Comparison of ENCODE assay signal across 10 cellular contexts in the genomic region with DNA sequence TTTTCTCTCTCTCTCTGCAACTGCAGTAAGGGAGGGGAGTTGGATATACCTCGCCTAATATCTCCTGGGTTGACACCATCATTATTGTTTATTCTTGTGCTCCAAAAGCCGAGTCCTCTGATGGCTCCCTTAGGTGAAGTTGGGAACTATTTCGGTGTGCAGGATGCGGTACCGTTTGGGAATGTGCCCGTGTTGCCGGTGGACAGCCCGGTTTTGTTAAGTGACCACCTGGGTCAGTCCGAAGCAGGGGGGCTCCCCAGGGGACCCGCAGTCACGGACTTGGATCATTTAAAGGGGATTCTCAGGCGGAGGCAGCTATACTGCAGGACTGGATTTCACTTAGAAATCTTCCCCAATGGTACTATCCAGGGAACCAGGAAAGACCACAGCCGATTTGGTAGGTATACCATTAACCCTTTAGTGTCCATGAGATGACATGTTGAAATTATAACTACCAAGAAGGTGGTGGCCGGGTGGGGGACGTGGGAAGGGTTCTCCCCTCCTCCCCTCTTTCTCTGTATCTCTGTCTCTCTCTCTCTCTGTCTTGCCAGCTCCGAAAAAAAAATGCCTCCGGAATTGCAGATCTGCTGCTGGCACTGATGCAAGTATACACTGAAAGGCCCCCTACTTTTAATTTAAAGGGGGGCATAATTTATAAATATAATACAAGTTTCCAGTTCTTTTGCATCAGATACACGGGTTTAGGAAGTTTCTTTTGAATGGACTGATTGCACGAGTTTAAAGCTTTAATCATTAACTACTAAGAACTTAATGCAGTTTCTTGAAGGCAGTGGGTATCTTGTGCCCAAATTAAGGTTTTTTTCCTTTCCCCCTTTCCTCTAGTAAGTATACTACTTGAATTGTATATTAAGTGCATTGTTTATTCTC. TPM values are rescaled to one million over a fixed set of nuclear protein-coding genes. Genes with fewer than 3 reads are reported as not detected.
DNase-seq lines count a peak whose midpoint lies in the region; ATAC-seq, FAIRE-seq and TF ChIP-seq lines count a peak whose summit lies in the region.
"Had no signal": no experiment of that assay in that cellular context is flagged by ENCODE, and none has a peak within 500 bp of the region (broad histone marks: within the 10 kb centered on the region; RNA-seq: fewer than 3 reads in every experiment).

No MANE protein-coding gene starts in this region.

- H3K4me3 ChIP-seq in CD4-positive, CD25-positive, alpha-beta regulatory T cell (ENCODE audit: low read depth, low read length) = peak overlapping the region; percentile 84
- H3K4me3 ChIP-seq in HEK293 (ENCODE audit: low read depth, low read length) (peak overlapping the region; percentile 43), ascending aorta (peak overlapping the region; percentile 34 to 83)
- H3K4me3 ChIP-seq in naive thymus-derived CD4-positive, alpha-beta T cell (ENCODE audit: low read length) = peak overlapping the region; percentile 92

- H3K9me3 Mint-ChIP-seq in CD4-positive, CD25-positive, alpha-beta regulatory T cell = peaks cover 0 to 5% (median 0%) of the 10 kb centered on the region in 7 donors
- H3K9me3 Mint-ChIP-seq in naive thymus-derived CD4-positive, alpha-beta T cell = peaks cover 0 to 3% (median 0%) of the 10 kb centered on the region in 11 donors

- FAIRE-seq in GM19239 (lab: Jason Lieb, UNC) = no peak

- peaks cover 65% of the 10 kb centered on the region for H3K4me1 ChIP-seq in CD4-positive, CD25-positive, alpha-beta regulatory T cell (ENCODE audit: control insufficient read depth, insufficient read depth, low read length, poor library complexity, severe bottlenecking)
- H3K4me1 ChIP-seq in HEK293 (ENCODE audit: control insufficient read depth, insufficient read depth, low read length) (no peaks in the 10 kb centered on the region; the same call in 1 of the 2 replicates), ascending aorta (peaks cover 12 to 41% of the 10 kb centered on the region in 2 donors)
- peaks cover 19 to 33% of the 10 kb centered on the region in 2 donors for H3K4me1 ChIP-seq in naive thymus-derived CD4-positive, alpha-beta T cell (ENCODE audit: control insufficient read depth in 2 of 2, insufficient read depth in 2 of 2, low read length in 2 of 2)

- H3K36me3 Mint-ChIP-seq in CD4-positive, CD25-positive, alpha-beta regulatory T cell = no peaks in the 10 kb centered on the region
- no peaks in the 10 kb centered on the region for H3K36me3 Mint-ChIP-seq in naive thymus-derived CD4-positive, alpha-beta T cell

- no peaks in the 10 kb centered on the region for H3K36me3 ChIP-seq in CD4-positive, CD25-positive, alpha-beta regulatory T cell (ENCODE audit: control insufficient read depth, insufficient read depth, low read length)
- H3K36me3 ChIP-seq in HEK293 (ENCODE audit: control insufficient read depth in 2 of 2, insufficient read depth in 1 of 2, low read length in 2 of 2) (no peaks in the 10 kb centered on the region), ascending aorta (no peaks in the 10 kb centered on the region)
- H3K36me3 ChIP-seq in naive thymus-derived CD4-positive, alpha-beta T cell (ENCODE audit: control insufficient read depth in 2 of 3, insufficient read depth in 3 of 3, low read length in 3 of 3) = no peaks in the 10 kb centered on the region

- no peak for ATAC-seq in CD4-positive, CD25-positive, alpha-beta regulatory T cell (ENCODE audit: low read depth in 2 of 2)
- no peak for ATAC-seq in naive thymus-derived CD4-positive, alpha-beta T cell
- ATAC-seq in HG02610 (IDR thresholded peaks at IDR 0.05; ENCODE audit: unreplicated experiment) (no peak), GM18505 (IDR thresholded peaks at IDR 0.05; ENCODE audit: unreplicated experiment) (no peak)

- peaks cover 23 to 61% (median 35%) of the 10 kb centered on the region in 4 donors for H3K4me1 Mint-ChIP-seq in CD4-positive, CD25-positive, alpha-beta regulatory T cell
- H3K4me1 Mint-ChIP-seq in naive thymus-derived CD4-positive, alpha-beta T cell = peaks cover 27 to 52% (median 46%) of the 10 kb centered on the region in 7 donors

- peak overlapping the region; percentile 85 to 99 (median 92) for H3K4me3 Mint-ChIP-seq in CD4-positive, CD25-positive, alpha-beta regulatory T cell
- H3K4me3 Mint-ChIP-seq in naive thymus-derived CD4-positive, alpha-beta T cell = peak overlapping the region; percentile 88 to 98 (median 93)

- H3K27me3 ChIP-seq in CD4-positive, CD25-positive, alpha-beta regulatory T cell (ENCODE audit: control insufficient read depth, insufficient read depth, low read length) = peaks cover 16% of the 10 kb centered on the region
- peaks cover 5% of the 10 kb centered on the region for H3K27me3 ChIP-seq in ascending aorta
- peaks cover 0 to 10% of the 10 kb centered on the region in 2 donors for H3K27me3 ChIP-seq in naive thymus-derived CD4-positive, alpha-beta T cell (ENCODE audit: control insufficient read depth in 2 of 2, insufficient read depth in 2 of 2, low read length in 2 of 2)

- CTCF ChIA-PET in HEK293 (lab: Yijun Ruan, JAX) = no interaction called here
- CTCF ChIA-PET in naive thymus-derived CD4-positive, alpha-beta T cell (lab: Charles Lee) = no interaction called here

- H3K27me3 Mint-ChIP-seq in CD4-positive, CD25-positive, alpha-beta regulatory T cell = peaks cover 81% of the 10 kb centered on the region
- peaks cover 5 to 85% (median 24%) of the 10 kb centered on the region in 5 donors for H3K27me3 Mint-ChIP-seq in naive thymus-derived CD4-positive, alpha-beta T cell

- intact Hi-C loops in ascending aorta (cut with DNase I) = loop anchor here (5.0 to 10.0 kb wide), 4 partner anchors 70 to 1700 kb away; a partner anchor contains a TSS
- intact Hi-C loops in naive thymus-derived CD4-positive, alpha-beta T cell (cut with micrococcal nuclease) = loop anchor here (1.0 to 10.0 kb wide), 18 partner anchors 33 to 1905 kb away; a partner anchor contains a TSS

- H3K9me3 ChIP-seq in CD4-positive, CD25-positive, alpha-beta regulatory T cell (ENCODE audit: control insufficient read depth in 2 of 2, low read length in 2 of 2) = no peaks in the 10 kb centered on the region
- no peaks in the 10 kb centered on the region for H3K9me3 ChIP-seq in HEK293 (ENCODE audit: control insufficient read depth, insufficient read depth, low read depth, low read length)
- H3K9me3 ChIP-seq in ascending aorta = no peaks in the 10 kb centered on the region
- no peaks in the 10 kb centered on the region for H3K9me3 ChIP-seq in naive thymus-derived CD4-positive, alpha-beta T cell (ENCODE audit: control insufficient read depth in 2 of 3, low read length in 3 of 3)

- DNase-seq in CD4-positive, CD25-positive, alpha-beta regulatory T cell = peak in 1 of 3 donors; percentile 2
- DNase-seq in ascending aorta (ENCODE audit: low spot score in 2 of 2) (no peak), GM19239 (ENCODE audit: insufficient read length, low spot score) (no peak), T-helper 9 cell (no peak)
- DNase-seq in naive thymus-derived CD4-positive, alpha-beta T cell = peak in 5 of 9 donors; percentile 4 to 21 (median 9)
- DNase-seq: PC-3 had no signal

- H3K27ac Mint-ChIP-seq in CD4-positive, CD25-positive, alpha-beta regulatory T cell = peak overlapping the region in 1 of 3 donors; percentile 75
- peak overlapping the region in 8 of 9 donors; percentile 0 to 94 (median 80) for H3K27ac Mint-ChIP-seq in naive thymus-derived CD4-positive, alpha-beta T cell

- no peak for TF ChIP-seq POLR2A in GM18505 (IDR thresholded peaks at IDR 0.05; ENCODE audit: borderline replicate concordance, extremely low read depth, insufficient read depth, insufficient read length)

- TF ChIP-seq CTCF in HEK293 (tag by site-specific recombination; IDR thresholded peaks at IDR 0.05) (no peak), ascending aorta (IDR thresholded peaks at IDR 0.05) (no peak)

- POLR2A ChIA-PET in HEK293 (lab: Yijun Ruan, JAX) = no interaction called here
- POLR2A ChIA-PET in naive thymus-derived CD4-positive, alpha-beta T cell (lab: Charles Lee) = interaction anchor here (1.4 to 8.2 kb wide), 3 partner anchors 34 to 389 kb away, joined by 3 to 86 read pairs (median 5); a partner anchor contains a TSS

- H3K27ac ChIP-seq in CD4-positive, CD25-positive, alpha-beta regulatory T cell (ENCODE audit: insufficient read depth, low read length, poor library complexity, severe bottlenecking) = no peak overlapping the region
- H3K27ac ChIP-seq in HEK293 (ENCODE audit: extremely low read depth, low read depth, low read length) (peak overlapping the region; percentile 90; the same call in 1 of the 2 replicates), ascending aorta (no peak overlapping the region)
- no peak overlapping the region for H3K27ac ChIP-seq in naive thymus-derived CD4-positive, alpha-beta T cell (ENCODE audit: low read depth, low read length)

TF ChIP-seq in HEK293, 187 proteins besides CTCF, POLR2A, EP300 and RAD21 (continues in another document):
- TF ChIP-seq GFI1B (tag by site-specific recombination; IDR thresholded peaks at IDR 0.05) = no peak
- TF ChIP-seq ZNF423 (tag by site-specific recombination; IDR thresholded peaks at IDR 0.05) = peak; percentile 45; the same call in 1 of the 2 replicates
- TF ChIP-seq ZBTB20 (tag by site-specific recombination; IDR thresholded peaks at IDR 0.05) = peak; percentile 38; the same call in 1 of the 2 replicates
- TF ChIP-seq, protein P1, sequence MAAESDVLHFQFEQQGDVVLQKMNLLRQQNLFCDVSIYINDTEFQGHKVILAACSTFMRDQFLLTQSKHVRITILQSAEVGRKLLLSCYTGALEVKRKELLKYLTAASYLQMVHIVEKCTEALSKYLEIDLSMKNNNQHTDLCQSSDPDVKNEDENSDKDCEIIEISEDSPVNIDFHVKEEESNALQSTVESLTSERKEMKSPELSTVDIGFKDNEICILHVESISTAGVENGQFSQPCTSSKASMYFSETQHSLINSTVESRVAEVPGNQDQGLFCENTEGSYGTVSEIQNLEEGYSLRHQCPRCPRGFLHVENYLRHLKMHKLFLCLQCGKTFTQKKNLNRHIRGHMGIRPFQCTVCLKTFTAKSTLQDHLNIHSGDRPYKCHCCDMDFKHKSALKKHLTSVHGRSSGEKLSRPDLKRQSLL (tag by site-specific recombination; IDR thresholded peaks at IDR 0.05) = no peak
- peak; percentile 72 for TF ChIP-seq GLIS2 (tag by site-specific recombination; IDR thresholded peaks at IDR 0.05)
- TF ChIP-seq ZNF335 (tag by site-specific recombination; conservative IDR thresholded peaks at IDR 0.05) = peak; percentile 55; the same call in 1 of the 2 replicates
- no peak for TF ChIP-seq ZNF664 (tag by site-specific recombination; IDR thresholded peaks at IDR 0.05)
- TF ChIP-seq OSR2 (tag by site-specific recombination; IDR thresholded peaks at IDR 0.05) = no peak

RNA-seq across cellular contexts. Expression of a gene that starts 1.2 kb away (rescaled TPM):
- 0.35 TPM for total RNA-seq in CD4-positive, CD25-positive, alpha-beta regulatory T cell
- 1 to 10 TPM in 2 of 4 donors, under 1 TPM in 1, not detected in 1; 0.86 to 2.3 (median 1.1) TPM for polyA plus RNA-seq in CD4-positive, CD25-positive, alpha-beta regulatory T cell
- total RNA-seq in ascending aorta = not detected
- 1 to 10 TPM in 4 of 5 experiments, under 1 TPM in 1; 0.19 to 5.6 (median 2.0) TPM for total RNA-seq in naive thymus-derived CD4-positive, alpha-beta T cell
- polyA plus RNA-seq in naive thymus-derived CD4-positive, alpha-beta T cell = 1 to 10 TPM; 1.2 to 3.1 TPM
- total RNA-seq: PC-3 had no signal
- polyA plus RNA-seq: liver had no signal

Comparison
In these comparisons a context has a peak if more than half of its experiments do, and no peak if none do; other contexts are left out.
1. DNase-seq: peak in naive thymus-derived CD4-positive, alpha-beta T cell (5 of 9); none in ascending aorta (0 of 2), GM19239 (single experiment) and T-helper 9 cell (single experiment).
2. Peak in every context shown above with its lines, with median percentiles within 50 percentile points of each other: H3K4me3 ChIP-seq.